10 cellular contexts compared by ENCODE assay signal in the genomic region with DNA sequence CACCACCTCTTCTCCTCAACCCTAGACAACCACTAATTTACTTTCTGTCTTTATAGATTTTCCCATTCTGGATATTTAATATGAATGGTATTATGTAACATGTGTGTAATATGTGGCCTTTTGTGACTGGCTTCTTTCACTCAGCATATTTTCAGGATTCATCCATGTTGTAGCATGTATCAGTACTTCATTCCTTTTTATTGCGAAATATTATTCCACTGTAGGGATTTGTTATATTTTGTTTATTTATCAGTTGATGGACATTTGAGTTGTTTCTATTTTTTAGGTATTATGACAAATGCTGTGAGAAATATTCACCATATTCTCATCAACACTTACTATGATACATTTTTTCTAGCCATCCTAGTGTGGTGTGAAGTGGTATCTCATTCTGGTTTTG.
"Had no signal": no experiment of that assay in that cellular context is flagged by ENCODE, and none has a peak within 500 bp of the region (broad histone marks: within the 10 kb centered on the region; RNA-seq: fewer than 3 reads in every experiment).

No MANE protein-coding gene starts in this region.

- H3K27ac Mint-ChIP-seq: GM23338, H9, HFFc6 had no signal

- H3K4me3 Mint-ChIP-seq: GM23338, H9, HFFc6 had no signal

- H2AFZ ChIP-seq: GM23248, GM23338 had no signal

- H3K9me3 Mint-ChIP-seq: GM23338, H9 had no signal

- H3K9me3 ChIP-seq: HAP-1 had no signal

- H3K4me3 ChIP-seq: GM23248, GM23338, HAP-1 had no signal

- FAIRE-seq: H54 had no signal

- DNase-seq: GM23248, GOT3, H7, H9, HCEC 1CT, HFFc6 had no signal

- H3K36me3 ChIP-seq: HAP-1 had no signal

- H3K4me2 ChIP-seq: GM23338 had no signal

- H3K27ac ChIP-seq: GM23248 had no signal

- H3K9ac ChIP-seq: GM23248 had no signal

- ATAC-seq: GM23338, HCT116 had no signal
